1 cellular context compared by ENCODE assay signal in the genomic region with DNA sequence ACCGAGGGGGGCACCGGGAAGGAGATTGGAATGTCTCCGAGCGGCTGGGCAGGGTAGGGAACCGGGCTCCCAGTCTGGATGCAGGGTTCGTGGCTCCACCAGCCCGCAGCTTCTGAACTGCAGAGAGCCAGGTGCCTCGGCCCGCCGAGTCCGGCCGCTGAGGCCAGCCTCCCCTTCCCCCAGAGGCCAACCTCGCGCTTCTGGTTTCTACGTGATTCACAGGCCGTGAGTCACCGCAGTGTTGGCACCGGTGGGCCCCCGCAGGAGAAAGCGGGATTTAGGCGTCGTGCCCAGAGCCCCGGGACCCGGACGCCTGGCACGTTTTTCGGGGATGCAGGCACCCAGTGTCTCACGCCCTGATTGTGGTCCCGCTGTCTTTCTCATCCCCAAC.
TF ChIP-seq lines count a peak whose summit lies in the region.

No MANE protein-coding gene starts in this region.

TF ChIP-seq in IMR-90, 13 proteins besides CTCF, POLR2A, EP300 and RAD21 (continued from another document):
- TF ChIP-seq SMC3 (IDR thresholded peaks at IDR 0.05; ENCODE audit: low read depth, low read length), result no peak
- peak; percentile 71; the same call in 1 of the 2 replicates for TF ChIP-seq MAZ (IDR thresholded peaks at IDR 0.05; ENCODE audit: borderline replicate concordance, low read depth, low read length)
- TF ChIP-seq FOS (IDR thresholded peaks at IDR 0.05; ENCODE audit: low read depth, low read length), result peak; percentile 89
- TF ChIP-seq MAFK (IDR thresholded peaks at IDR 0.05; ENCODE audit: low read depth, low read length), result no peak
- TF ChIP-seq CHD1 (IDR thresholded peaks at IDR 0.05; ENCODE audit: low read depth, low read length), result 0 out of 2 replicates have a peak, but pooled peaks have one; percentile 43
TF ChIP-seq in IMR-90: peak in this region for 4.
